1 cellular context compared by ENCODE assay signal in the genomic region with DNA sequence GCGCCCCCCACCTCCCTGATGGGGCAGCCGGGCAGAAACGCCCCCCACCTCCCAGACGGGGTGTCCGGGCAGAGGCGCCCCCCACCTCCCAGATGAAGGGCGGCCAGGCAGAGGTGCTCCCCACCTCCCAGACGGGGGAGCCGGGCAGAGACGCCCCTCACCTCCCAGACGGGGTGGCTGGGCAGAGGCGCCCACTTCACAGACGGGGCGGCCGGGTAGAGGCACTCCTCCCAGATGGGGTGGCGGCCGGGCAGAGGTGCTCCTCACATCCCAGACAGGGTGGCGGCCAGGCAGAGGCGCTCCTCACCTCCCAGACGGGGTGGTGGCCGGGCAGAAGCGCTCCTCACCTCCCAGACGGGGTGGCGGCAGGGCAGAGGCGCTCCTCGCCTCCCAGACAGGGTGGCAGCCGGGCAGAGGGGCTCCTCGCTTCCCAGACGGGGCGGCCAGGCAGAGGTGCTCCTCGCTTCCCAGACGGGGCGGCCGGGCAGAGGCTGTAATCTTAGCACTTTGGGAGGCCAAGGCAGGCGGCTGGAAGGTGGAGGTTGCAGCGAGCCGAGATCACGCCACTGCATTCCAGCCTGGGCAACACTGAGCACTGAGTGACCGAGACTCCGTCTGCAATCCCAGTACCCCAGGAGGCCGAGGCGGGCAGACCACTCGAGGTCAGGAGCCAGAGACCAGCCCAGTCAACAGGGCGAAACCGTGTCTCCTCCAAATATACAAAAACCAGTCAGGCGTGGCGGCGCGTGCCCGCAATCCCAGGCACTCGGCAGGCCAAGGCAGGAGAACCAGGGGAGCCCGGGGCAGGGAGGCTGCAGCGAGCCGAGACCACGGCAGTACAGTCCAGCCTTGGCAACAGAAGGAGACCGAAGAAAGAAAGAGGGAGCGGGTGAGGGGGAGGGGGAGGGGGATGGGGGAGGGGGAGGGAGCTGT.
TF ChIP-seq lines count a peak whose summit lies in the region.

No MANE protein-coding gene starts in this region.

TF ChIP-seq in Ishikawa, 13 proteins besides CTCF, POLR2A, EP300 and RAD21 (continued from another document):
- TF ChIP-seq, protein P1, sequence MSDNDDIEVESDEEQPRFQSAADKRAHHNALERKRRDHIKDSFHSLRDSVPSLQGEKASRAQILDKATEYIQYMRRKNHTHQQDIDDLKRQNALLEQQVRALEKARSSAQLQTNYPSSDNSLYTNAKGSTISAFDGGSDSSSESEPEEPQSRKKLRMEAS (IDR thresholded peaks at IDR 0.05) = peak; percentile 40; the same call in 1 of the 2 replicates
- TF ChIP-seq CEBPB (IDR thresholded peaks at IDR 0.05) (no peak), FOXM1 (IDR thresholded peaks at IDR 0.05; ENCODE audit: borderline replicate concordance, low read depth) (no peak)
TF ChIP-seq in Ishikawa: peak in this region for 1.
